Comparison of ENCODE assay signal across 8 cellular contexts in the genomic region with DNA sequence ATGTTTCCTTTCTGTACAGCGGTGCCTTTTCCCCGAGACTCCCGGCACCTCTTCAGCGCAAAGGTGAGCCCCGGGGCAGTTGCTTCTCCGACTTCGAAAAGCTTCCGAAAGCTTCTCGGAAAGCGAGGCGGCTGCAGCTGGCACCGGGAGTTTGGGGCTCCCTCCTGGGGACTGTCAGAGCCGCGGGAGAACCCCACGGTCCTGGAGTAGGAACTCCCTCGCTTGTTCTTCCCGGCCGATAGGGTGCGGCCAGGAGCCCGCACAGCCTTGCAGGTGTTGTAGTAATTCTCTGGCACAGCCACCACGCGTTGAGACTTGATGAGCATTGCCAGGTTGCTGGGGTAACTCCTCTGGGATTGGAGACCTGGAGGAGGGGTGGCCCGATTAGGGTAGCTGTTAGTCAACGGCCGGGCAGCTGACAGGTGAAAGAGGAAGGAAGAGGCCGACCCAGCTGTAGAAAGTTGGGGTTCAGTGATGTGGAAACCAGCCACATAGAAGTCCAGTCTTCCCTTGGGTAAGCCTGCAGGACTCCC. TPM values are rescaled to one million over a fixed set of nuclear protein-coding genes. Genes with fewer than 3 reads are reported as not detected.
DNase-seq lines count a peak whose midpoint lies in the region; ATAC-seq, FAIRE-seq and TF ChIP-seq lines count a peak whose summit lies in the region.

No MANE protein-coding gene starts in this region.

- H3K36me3 ChIP-seq in CD8-positive, alpha-beta T cell (ENCODE audit: insufficient read depth, low read length): peaks cover 2% of the 10 kb centered on the region
- no peaks in the 10 kb centered on the region for H3K36me3 ChIP-seq in endothelial cell of umbilical vein (ENCODE audit: control insufficient read depth in 2 of 2, extremely low read depth in 1 of 2, insufficient read depth in 2 of 2, low read length in 2 of 2)
- peaks cover 4 to 6% of the 10 kb centered on the region in 2 donors for H3K36me3 ChIP-seq in mucosa of rectum (ENCODE audit: control insufficient read depth in 2 of 2, insufficient read depth in 2 of 2, low read length in 2 of 2)

- dilution Hi-C loops in endothelial cell of umbilical vein (cut with MboI; ENCODE audit: extremely low pct_ligation_motif_present, low sequenced_read_pairs): no loop called here

- FAIRE-seq in endothelial cell of umbilical vein (lab: Jason Lieb, UNC): no peak

- BruUV-seq in endothelial cell of umbilical vein (replicated peaks; lab: Mats Ljungman, UMichigan): TSS peak; percentile 14

- peaks cover 13% of the 10 kb centered on the region for H3K36me3 Mint-ChIP-seq in CD8-positive, alpha-beta T cell

- H3K4me3 ChIP-seq in CD8-positive, alpha-beta T cell (ENCODE audit: low read depth, low read length): peak overlapping the region; percentile 73
- H3K4me3 ChIP-seq in endothelial cell of umbilical vein (replicated peaks in 1 of 3; ENCODE audit: insufficient read depth in 1 of 3, low read depth in 1 of 3, low read length in 3 of 3) (peak overlapping the region; percentile 71 to 92 (median 91)), mucosa of rectum (ENCODE audit: low read length in 2 of 2) (peak overlapping the region; percentile 87 to 95)

- no peaks in the 10 kb centered on the region for H3K27me3 ChIP-seq in CD8-positive, alpha-beta T cell (ENCODE audit: insufficient read depth, low read length)
- no peaks in the 10 kb centered on the region for H3K27me3 ChIP-seq in endothelial cell of umbilical vein (ENCODE audit: control insufficient read depth in 2 of 2, insufficient read depth in 2 of 2, low read length in 2 of 2)
- no peaks in the 10 kb centered on the region for H3K27me3 ChIP-seq in mucosa of rectum (ENCODE audit: control insufficient read depth in 2 of 2, insufficient read depth in 2 of 2, low read length in 2 of 2)

- H3K4me1 Mint-ChIP-seq in CD8-positive, alpha-beta T cell (ENCODE audit: low read depth): peaks cover 38% of the 10 kb centered on the region

- peaks cover 15% of the 10 kb centered on the region for H3K4me1 ChIP-seq in CD8-positive, alpha-beta T cell (ENCODE audit: insufficient read depth, low read length)
- H3K4me1 ChIP-seq in endothelial cell of umbilical vein (ENCODE audit: control insufficient read depth, extremely low read depth, insufficient read depth, low read length): peaks cover 19% of the 10 kb centered on the region
- H3K4me1 ChIP-seq in mucosa of rectum (ENCODE audit: control insufficient read depth in 2 of 2, insufficient read depth in 2 of 2, low read length in 2 of 2): peaks cover 9 to 10% of the 10 kb centered on the region in 2 donors

- TF ChIP-seq POLR2A in endothelial cell of umbilical vein (IDR thresholded peaks at IDR 0.05; ENCODE audit: low read depth, low read length): no peak

- no peaks in the 10 kb centered on the region for H3K27me3 Mint-ChIP-seq in CD8-positive, alpha-beta T cell (ENCODE audit: low read depth)

- peak overlapping the region; percentile 77 for H3K9ac ChIP-seq in endothelial cell of umbilical vein (replicated peaks; ENCODE audit: extremely low read depth, insufficient read depth, low read length)
- peak overlapping the region; percentile 93 to 96 for H3K9ac ChIP-seq in mucosa of rectum (ENCODE audit: low read depth in 1 of 2, low read length in 2 of 2)

- POLR2A ChIA-PET in CD8-positive, alpha-beta T cell (lab: Charles Lee): interaction anchor here (1.2 to 2.4 kb wide), 2 partner anchors 34 to 109 kb away, joined by 3 to 11 read pairs; a partner anchor contains a TSS
- POLR2A ChIA-PET in endothelial cell of umbilical vein (lab: Charles Lee): no interaction called here

- H3K9me3 ChIP-seq in CD8-positive, alpha-beta T cell (ENCODE audit: low read length): no peaks in the 10 kb centered on the region
- H3K9me3 ChIP-seq in endothelial cell of umbilical vein (replicated peaks; ENCODE audit: control insufficient read depth, insufficient read depth, low read length): no peaks in the 10 kb centered on the region
- no peaks in the 10 kb centered on the region for H3K9me3 ChIP-seq in mucosa of rectum (ENCODE audit: control insufficient read depth in 2 of 2, low read length in 2 of 2)

- ATAC-seq in CD8-positive, alpha-beta T cell: no peak
- peak; percentile 34 for ATAC-seq in GM19397 (IDR thresholded peaks at IDR 0.05; ENCODE audit: unreplicated experiment)
- ATAC-seq in HG03469 (IDR thresholded peaks at IDR 0.05; ENCODE audit: unreplicated experiment): peak; percentile 25

- H3K27ac Mint-ChIP-seq in CD8-positive, alpha-beta T cell: peak overlapping the region; percentile 96

- no peaks in the 10 kb centered on the region for H3K79me2 ChIP-seq in endothelial cell of umbilical vein (ENCODE audit: control insufficient read depth, insufficient read depth, low read length)

- intact Hi-C loops in CD8-positive, alpha-beta T cell (cut with DNase I, micrococcal nuclease): loop anchor here (1.0 to 10.0 kb wide), 8 partner anchors 34 to 1821 kb away; a partner anchor contains a TSS
- intact Hi-C loops in endothelial cell of umbilical vein (cut with micrococcal nuclease): loop anchor here (1.0 to 10.0 kb wide), 5 partner anchors 108 to 762 kb away; a partner anchor contains a TSS

- peak overlapping the region; percentile 89 for H3K27ac ChIP-seq in CD8-positive, alpha-beta T cell (ENCODE audit: low read depth, low read length)
- H3K27ac ChIP-seq in endothelial cell of umbilical vein (ENCODE audit: insufficient read depth, low read depth, low read length) (peak overlapping the region; percentile 71), mucosa of rectum (ENCODE audit: low read depth in 2 of 2, low read length in 2 of 2) (peak overlapping the region; percentile 92 to 97)

- peak overlapping the region; percentile 98 for H3K4me3 Mint-ChIP-seq in CD8-positive, alpha-beta T cell

- peak overlapping the region; percentile 80 for H3K4me2 ChIP-seq in endothelial cell of umbilical vein (ENCODE audit: insufficient read depth, low read length)

- no peaks in the 10 kb centered on the region for H3K9me3 Mint-ChIP-seq in CD8-positive, alpha-beta T cell

- CTCF ChIA-PET in CD8-positive, alpha-beta T cell (lab: Charles Lee): interaction anchor here (0.8 kb wide), 1 partner anchor 35 kb away, joined by 3 read pairs; no protein-coding TSS in a partner anchor
- CTCF ChIA-PET in endothelial cell of umbilical vein (lab: Charles Lee): no interaction called here

- no peaks in the 10 kb centered on the region for H4K20me1 ChIP-seq in endothelial cell of umbilical vein (replicated peaks; ENCODE audit: control insufficient read depth, extremely low read depth, insufficient read depth, low read length)

- TF ChIP-seq CTCF in CD8-positive, alpha-beta T cell (IDR thresholded peaks at IDR 0.05): no peak
- TF ChIP-seq CTCF in endothelial cell of umbilical vein (IDR thresholded peaks at IDR 0.05; ENCODE audit: extremely low read depth in 1 of 2, insufficient read depth in 1 of 2, low read depth in 1 of 2, low read length in 2 of 2): peak in 1 of 2 donors; percentile 35

- H2AFZ ChIP-seq in endothelial cell of umbilical vein (ENCODE audit: low read depth, low read length): peak overlapping the region; percentile 99

- H3K9me1 ChIP-seq in endothelial cell of umbilical vein (replicated peaks; ENCODE audit: control insufficient read depth, extremely low read depth, insufficient read depth, low read length): no peaks in the 10 kb centered on the region

- peak in 6 of 7 experiments; percentile 14 to 53 (median 32) for DNase-seq in CD8-positive, alpha-beta T cell
- DNase-seq in NCI-H524 treated with DMSO at 0.1 percent for 48 hours (lab: John Stamatoyannopoulos, UW) (peak; percentile 29), endothelial cell of umbilical vein (ENCODE audit: low read depth, low spot score) (peak; percentile 40)
- DNase-seq in activated CD8-positive, alpha-beta memory T cell treated with anti-CD3 and anti-CD28 coated beads for 1 hour (ENCODE audit: extremely low read depth in 1 of 2, low read depth in 1 of 2): peak; percentile 3 to 32
- DNase-seq in stimulated activated CD8-positive, alpha-beta memory T cell treated with anti-CD3 and anti-CD28 coated beads, Interleukin-7, amount 100 ng/mL, for 4 hours (ENCODE audit: low read depth in 2 of 2): peak; percentile 17 to 24

TF ChIP-seq in endothelial cell of umbilical vein, 7 proteins besides CTCF, POLR2A, EP300 and RAD21 (continues in another document):
- TF ChIP-seq FOS (IDR thresholded peaks at IDR 0.05; ENCODE audit: borderline replicate concordance, insufficient read depth, low read length): no peak
- no peak for TF ChIP-seq POLR2AphosphoS5 (IDR thresholded peaks at IDR 0.05; ENCODE audit: insufficient read depth, low read depth, low read length)

RNA-seq across cellular contexts. Expression of a gene that starts 0.7 kb away (rescaled TPM):
- total RNA-seq in CD8-positive, alpha-beta T cell: 1 to 10 TPM; 4.5 to 6.2 TPM
- total RNA-seq in endothelial cell of umbilical vein: 9.6 and 10.8 TPM in 2 replicates
- 2.5 and 3.0 TPM in 2 replicates for polyA plus RNA-seq in endothelial cell of umbilical vein
- polyA plus RNA-seq in endothelial cell of umbilical vein (2011; cell fraction: cytosol; rRNA removed): 3.9 and 4.6 TPM in 2 replicates
- polyA plus RNA-seq in endothelial cell of umbilical vein (2011; cell fraction: nucleus; rRNA removed): 5.0 and 5.2 TPM in 2 replicates
- polyA plus RNA-seq in endothelial cell of umbilical vein (2012): 7.8 and 9.0 TPM in 2 replicates
- 7.2 and 11.6 TPM in 2 replicates for polyA minus RNA-seq in endothelial cell of umbilical vein
- 6.8 TPM for polyA minus RNA-seq in endothelial cell of umbilical vein (2011; cell fraction: cytosol; rRNA and poly(A)+ RNA removed)
- 3.4 and 5.2 TPM in 2 replicates for polyA minus RNA-seq in endothelial cell of umbilical vein (2011; cell fraction: nucleus; rRNA and poly(A)+ RNA removed)

RNA-seq across cellular contexts. Expression of a gene that starts 1.1 kb away (rescaled TPM):
- total RNA-seq in CD8-positive, alpha-beta T cell: 1 to 10 TPM; 4.7 TPM
- 10.9 and 11.1 TPM in 2 replicates for total RNA-seq in endothelial cell of umbilical vein
- 6.2 and 6.5 TPM in 2 replicates for polyA plus RNA-seq in endothelial cell of umbilical vein
- polyA plus RNA-seq in endothelial cell of umbilical vein (2011; cell fraction: cytosol; rRNA removed): 8.4 TPM in 2 replicates
- 3.5 and 4.3 TPM in 2 replicates for polyA plus RNA-seq in endothelial cell of umbilical vein (2011; cell fraction: nucleus; rRNA removed)
- 12.1 and 18.9 TPM in 2 replicates for polyA plus RNA-seq in endothelial cell of umbilical vein (2012)
- polyA minus RNA-seq in endothelial cell of umbilical vein: 4.5 and 4.8 TPM in 2 replicates
- 3.8 TPM for polyA minus RNA-seq in endothelial cell of umbilical vein (2011; cell fraction: cytosol; rRNA and poly(A)+ RNA removed)
- polyA minus RNA-seq in endothelial cell of umbilical vein (2011; cell fraction: nucleus; rRNA and poly(A)+ RNA removed): 0.87 and 1.8 TPM in 2 replicates

RNA-seq across cellular contexts. Expression of a gene that starts 33.5 kb away (rescaled TPM):
- under 1 TPM in 1 of 2 experiments, not detected in 1; 0.28 TPM for total RNA-seq in CD8-positive, alpha-beta T cell
- 2.2 and 2.3 TPM in 2 replicates for total RNA-seq in endothelial cell of umbilical vein
- polyA plus RNA-seq in endothelial cell of umbilical vein: 1.7 and 2.1 TPM in 2 replicates
- 0.89 and 1.3 TPM in 2 replicates for polyA plus RNA-seq in endothelial cell of umbilical vein (2011; cell fraction: cytosol; rRNA removed)
- 0.66 and 0.91 TPM in 2 replicates for polyA plus RNA-seq in endothelial cell of umbilical vein (2011; cell fraction: nucleus; rRNA removed)
- 1.7 TPM in 2 replicates for polyA plus RNA-seq in endothelial cell of umbilical vein (2012)
- polyA minus RNA-seq in endothelial cell of umbilical vein: 0.74 and 1.4 TPM in 2 replicates
- not detected for polyA minus RNA-seq in endothelial cell of umbilical vein (2011; cell fraction: cytosol; rRNA and poly(A)+ RNA removed)
- polyA minus RNA-seq in endothelial cell of umbilical vein (2011; cell fraction: nucleus; rRNA and poly(A)+ RNA removed): 1.2 and 2.0 TPM in 2 replicates
